25 cellular contexts compared by ENCODE assay signal in the genomic region with DNA sequence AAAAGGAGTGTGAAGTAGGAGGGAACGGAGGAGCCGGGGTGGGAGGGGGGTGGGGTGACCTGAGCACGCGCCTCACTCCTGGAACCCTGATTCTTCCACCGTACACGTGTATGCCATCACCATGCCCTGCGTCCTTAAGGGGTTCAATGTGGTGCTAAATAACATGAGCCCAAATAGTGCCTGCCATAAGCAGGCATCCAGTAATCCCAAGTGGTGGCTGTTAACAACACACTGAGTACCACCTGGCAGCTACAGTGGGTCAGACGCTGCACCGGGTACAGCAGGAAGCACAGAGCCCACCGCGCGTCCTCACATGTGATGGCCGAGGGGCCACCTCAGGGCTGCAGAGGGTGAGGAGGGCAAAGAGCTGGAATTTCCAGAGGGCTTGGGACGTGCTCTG.
DNase-seq lines count a peak whose midpoint lies in the region; ATAC-seq, FAIRE-seq and TF ChIP-seq lines count a peak whose summit lies in the region.
"Had no signal": no experiment of that assay in that cellular context is flagged by ENCODE, and none has a peak within 500 bp of the region (broad histone marks: within the 10 kb centered on the region; RNA-seq: fewer than 3 reads in every experiment).

No MANE protein-coding gene starts in this region.

- TF ChIP-seq EP300 in A549 (IDR thresholded peaks at IDR 0.05), result no peak

- H3K27ac ChIP-seq in A549, result no peak overlapping the region
- no peak overlapping the region for H3K27ac ChIP-seq in upper lobe of right lung
- H3K27ac ChIP-seq: 22Rv1, BLaER1 had no signal

- TF ChIP-seq POLR2A in A549 (IDR thresholded peaks at IDR 0.05; ENCODE audit: low read length), result no peak

- H3K4me3 ChIP-seq in A549 (no peak overlapping the region), upper lobe of right lung (no peak overlapping the region)
- H3K4me3 ChIP-seq: BLaER1, GM12878 had no signal

- no peaks in the 10 kb centered on the region for H3K27me3 ChIP-seq in upper lobe of right lung
- H3K27me3 ChIP-seq: BE2C, BLaER1 had no signal

- no peaks in the 10 kb centered on the region for H3K27me3 Mint-ChIP-seq in activated naive CD4-positive, alpha-beta T cell treated with anti-CD3 and anti-CD28 coated beads, Interleukin-2, amount 10 ng/mL, durations not matched to agents 7 days and 5 days
- H3K27me3 Mint-ChIP-seq: CD4-positive, CD25-positive, alpha-beta regulatory T cell had no signal

- no peaks in the 10 kb centered on the region for H3K36me3 ChIP-seq in upper lobe of right lung
- H3K36me3 ChIP-seq: BE2C, BLaER1 had no signal

- no peak for ATAC-seq in activated naive CD4-positive, alpha-beta T cell treated with anti-CD3 and anti-CD28 coated beads, Interleukin-2, amount 50 U/mL, for 72 hours
- ATAC-seq in A549 (no peak), upper lobe of right lung (peak; percentile 8), GM18868 (IDR thresholded peaks at IDR 0.05; ENCODE audit: unreplicated experiment) (no peak)
- ATAC-seq: GM12878 had no signal

- no peak overlapping the region for H3K4me2 ChIP-seq in A549
- H3K4me2 ChIP-seq: BLaER1 had no signal

- no peak for FAIRE-seq in A549 (lab: Jason Lieb, UNC)
- FAIRE-seq: GM12878, GM12892, GM18507 had no signal

- DNase-seq in activated naive CD4-positive, alpha-beta T cell treated with anti-CD3 and anti-CD28 coated beads, Interleukin-2, amount 10 ng/mL, durations not matched to agents 7 days and 5 days, result peak; percentile 1
- no peak for DNase-seq in activated naive CD4-positive, alpha-beta T cell treated with anti-CD3 and anti-CD28 coated beads, Interleukin-2, amount 50 U/mL, for 72 hours (ENCODE audit: low spot score in 2 of 2)
- no peak for DNase-seq in A549 (ENCODE audit: low read depth in 1 of 2, low spot score in 1 of 2)
- no peak for DNase-seq in upper lobe of right lung
- DNase-seq: ACHN; BE2C; C1 segment of cervical spinal cord; CD4-positive, alpha-beta memory T cell; CD4-positive, CD25-positive, alpha-beta regulatory T cell; CD8-positive, alpha-beta memory T cell; COR-L47; DMS 273 treated with DMSO at 0.1 percent for 48 hours; DMS153; DMS53; DMS79; DND-41; EL; GDM1 had no signal

- TF ChIP-seq CTCF in A549 (IDR thresholded peaks at IDR 0.05), result no peak
- no peak for TF ChIP-seq CTCF in upper lobe of right lung (IDR thresholded peaks at IDR 0.05)

- no peak overlapping the region for H3K27ac Mint-ChIP-seq in activated naive CD4-positive, alpha-beta T cell treated with anti-CD3 and anti-CD28 coated beads, Interleukin-2, amount 10 ng/mL, durations not matched to agents 7 days and 5 days
- no peak overlapping the region for H3K27ac Mint-ChIP-seq in activated naive CD4-positive, alpha-beta T cell treated with anti-CD3 and anti-CD28 coated beads, Interleukin-2, amount 50 U/mL, for 72 hours
- H3K27ac Mint-ChIP-seq: CD4-positive, alpha-beta memory T cell; CD4-positive, CD25-positive, alpha-beta regulatory T cell; CD8-positive, alpha-beta memory T cell had no signal

- H3K9me3 ChIP-seq in A549 (peaks cover 38% of the 10 kb centered on the region), upper lobe of right lung (no peaks in the 10 kb centered on the region)
- H3K9me3 ChIP-seq: BE2C had no signal

- 66% methylated on average over 14 of the region's 14 CpGs for WGBS in A549 (ENCODE audit: missing lambda C conversion rate)

- intact Hi-C loops in upper lobe of right lung (cut with DNase I), result no loop called here

- POLR2A ChIA-PET in A549 (lab: Yijun Ruan, JAX), result no interaction called here

- CTCF ChIA-PET in activated naive CD4-positive, alpha-beta T cell treated with anti-CD3 and anti-CD28 coated beads, Interleukin-2, amount 10 ng/mL, durations not matched to agents 7 days and 5 days (lab: Charles Lee), result no interaction called here
- CTCF ChIA-PET in A549 (lab: Yijun Ruan, JAX), result interaction anchor here (0.6 kb wide), 1 partner anchor 536 kb away, joined by 3 read pairs; no protein-coding TSS in a partner anchor

- no peak overlapping the region for H3K4me3 Mint-ChIP-seq in activated naive CD4-positive, alpha-beta T cell treated with anti-CD3 and anti-CD28 coated beads, Interleukin-2, amount 10 ng/mL, durations not matched to agents 7 days and 5 days
- H3K4me3 Mint-ChIP-seq: CD14-positive monocyte; CD4-positive, alpha-beta memory T cell; CD4-positive, CD25-positive, alpha-beta regulatory T cell; CD8-positive, alpha-beta memory T cell had no signal

- peaks cover 1% of the 10 kb centered on the region for H3K36me3 Mint-ChIP-seq in activated naive CD4-positive, alpha-beta T cell treated with anti-CD3 and anti-CD28 coated beads, Interleukin-2, amount 10 ng/mL, durations not matched to agents 7 days and 5 days
- H3K36me3 Mint-ChIP-seq in activated naive CD4-positive, alpha-beta T cell treated with anti-CD3 and anti-CD28 coated beads, Interleukin-2, amount 50 U/mL, for 72 hours, result peaks cover 0 to 4% of the 10 kb centered on the region in 2 donors
- H3K36me3 Mint-ChIP-seq: CD14-positive monocyte; CD4-positive, alpha-beta memory T cell; CD4-positive, CD25-positive, alpha-beta regulatory T cell; CD8-positive, alpha-beta memory T cell had no signal

- no peaks in the 10 kb centered on the region for H3K4me1 Mint-ChIP-seq in activated naive CD4-positive, alpha-beta T cell treated with anti-CD3 and anti-CD28 coated beads, Interleukin-2, amount 10 ng/mL, durations not matched to agents 7 days and 5 days
- H3K4me1 Mint-ChIP-seq: CD4-positive, CD25-positive, alpha-beta regulatory T cell; CD8-positive, alpha-beta memory T cell had no signal

- H3K4me1 ChIP-seq in A549 (0 out of 3 replicates have a peak, but pooled peaks cover 5% of the 10 kb centered on the region), upper lobe of right lung (no peaks in the 10 kb centered on the region)

- H3K9me3 Mint-ChIP-seq in activated naive CD4-positive, alpha-beta T cell treated with anti-CD3 and anti-CD28 coated beads, Interleukin-2, amount 10 ng/mL, durations not matched to agents 7 days and 5 days, result peaks cover 24% of the 10 kb centered on the region
- peaks cover 5 to 13% of the 10 kb centered on the region in 2 donors for H3K9me3 Mint-ChIP-seq in activated naive CD4-positive, alpha-beta T cell treated with anti-CD3 and anti-CD28 coated beads, Interleukin-2, amount 50 U/mL, for 72 hours

- TF ChIP-seq RAD21 in A549 (conservative IDR thresholded peaks at IDR 0.05 in 1 of 2, IDR thresholded peaks at IDR 0.05 in 1 of 2), result no peak

TF ChIP-seq in A549, 52 proteins besides CTCF, POLR2A, EP300 and RAD21:
- TF ChIP-seq ZFP36 (IDR thresholded peaks at IDR 0.05; ENCODE audit: borderline replicate concordance, partially characterized antibody), result peak; percentile 94
- TF ChIP-seq KDM1A (IDR thresholded peaks at IDR 0.05; ENCODE audit: low read depth), result no peak
- TF ChIP-seq, protein P1, sequence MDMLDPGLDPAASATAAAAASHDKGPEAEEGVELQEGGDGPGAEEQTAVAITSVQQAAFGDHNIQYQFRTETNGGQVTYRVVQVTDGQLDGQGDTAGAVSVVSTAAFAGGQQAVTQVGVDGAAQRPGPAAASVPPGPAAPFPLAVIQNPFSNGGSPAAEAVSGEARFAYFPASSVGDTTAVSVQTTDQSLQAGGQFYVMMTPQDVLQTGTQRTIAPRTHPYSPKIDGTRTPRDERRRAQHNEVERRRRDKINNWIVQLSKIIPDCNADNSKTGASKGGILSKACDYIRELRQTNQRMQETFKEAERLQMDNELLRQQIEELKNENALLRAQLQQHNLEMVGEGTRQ (IDR thresholded peaks at IDR 0.05), result no peak
- no peak for TF ChIP-seq NR3C1 (IDR thresholded peaks at IDR 0.05)
